11 cellular contexts compared by ENCODE assay signal in genomic region chr7:150567846-150568245, GRCh38. TPM values are rescaled to one million over a fixed set of nuclear protein-coding genes. Genes with fewer than 3 reads are reported as not detected.
A peak's percentile ranks its signal among the peaks of the same experiment; 100 is the strongest.
DNase-seq lines count a peak whose midpoint lies in the region; ATAC-seq and TF ChIP-seq lines count a peak whose summit lies in the region.
"Had no signal": no experiment of that assay in that cellular context is flagged by ENCODE, and none has a peak within 500 bp of the region (broad histone marks: within the 10 kb centered on the region; RNA-seq: fewer than 3 reads in every experiment).

No MANE protein-coding gene starts in this region.

- intact Hi-C loops in ascending aorta (cut with DNase I) = no loop called here
- intact Hi-C loops in lower lobe of right lung (cut with DNase I) = no loop called here
- intact Hi-C loops in testis (cut with DNase I; ENCODE audit: low total_unique reads) = no loop called here

- DNase-seq in activated CD4-positive, CD25-positive, alpha-beta regulatory T cell (lab: John Stamatoyannopoulos, UW) = no peak
- DNase-seq in ascending aorta (ENCODE audit: low spot score in 2 of 2) (no peak), lower lobe of right lung (no peak), testis (no peak)
- DNase-seq: activated effector memory CD4-positive, alpha-beta T cell treated with Interleukin-2 at 50 U/mL for 16 hours; NCI-H1105 had no signal

- H3K9me3 ChIP-seq in ascending aorta = no peaks in the 10 kb centered on the region
- peaks cover 3% of the 10 kb centered on the region for H3K9me3 ChIP-seq in lower lobe of right lung
- H3K9me3 ChIP-seq in testis = no peaks in the 10 kb centered on the region

- H3K4me1 ChIP-seq in ascending aorta (no peaks in the 10 kb centered on the region), lower lobe of right lung (peaks cover 21% of the 10 kb centered on the region), testis (no peaks in the 10 kb centered on the region)

- H3K36me3 ChIP-seq in ascending aorta (peaks cover 0 to 11% of the 10 kb centered on the region in 2 donors), lower lobe of right lung (peaks cover 23% of the 10 kb centered on the region), testis (ENCODE audit: low read depth, missing control alignments) (no peaks in the 10 kb centered on the region)

- H3K27me3 ChIP-seq in ascending aorta = no peaks in the 10 kb centered on the region
- H3K27me3 ChIP-seq in lower lobe of right lung (ENCODE audit: low read depth) = no peaks in the 10 kb centered on the region
- H3K27me3 ChIP-seq in testis = no peaks in the 10 kb centered on the region

- peak; percentile 34 to 37 for ATAC-seq in activated CD4-positive, CD25-positive, alpha-beta regulatory T cell treated with anti-CD3 and anti-CD28 coated beads, Interleukin-2, amount 50 U/mL, for 24 hours
- peak; percentile 5 to 48 for ATAC-seq in lower lobe of right lung
- no peak for ATAC-seq in HG03045 (IDR thresholded peaks at IDR 0.05; ENCODE audit: unreplicated experiment)
- no peak for ATAC-seq in GM21576 (IDR thresholded peaks at IDR 0.05; ENCODE audit: unreplicated experiment)
- ATAC-seq in HG03108 (IDR thresholded peaks at IDR 0.05; ENCODE audit: unreplicated experiment) = no peak

- TF ChIP-seq CTCF in ascending aorta (IDR thresholded peaks at IDR 0.05) = no peak
- no peak for TF ChIP-seq CTCF in lower lobe of right lung (IDR thresholded peaks at IDR 0.05)
- no peak for TF ChIP-seq CTCF in testis (IDR thresholded peaks at IDR 0.05)

- H3K4me3 ChIP-seq in ascending aorta = peak overlapping the region; percentile 27 to 37
- H3K4me3 ChIP-seq in lower lobe of right lung = peak overlapping the region; percentile 58
- H3K4me3 ChIP-seq in testis = peak overlapping the region; percentile 0 to 30

- TF ChIP-seq POLR2A in testis (IDR thresholded peaks at IDR 0.05) = no peak

- 52 to 54% methylated on average over 3 of the region's 3 CpGs for WGBS in testis, 2 donors

- H3K27ac ChIP-seq in ascending aorta = no peak overlapping the region
- H3K27ac ChIP-seq in lower lobe of right lung = peak overlapping the region; percentile 82
- no peak overlapping the region for H3K27ac ChIP-seq in testis
- H3K27ac ChIP-seq: 22Rv1 had no signal

RNA-seq across cellular contexts. Expression of gene GIMAP4, which starts 0.7 kb away (rescaled TPM):
- total RNA-seq in ascending aorta = 29.5 TPM
- total RNA-seq in lower lobe of right lung = 95.7 TPM
- 1 to 10 TPM; 5.8 to 6.2 TPM for total RNA-seq in testis
- polyA plus RNA-seq in testis (ENCODE audit: insufficient read depth, low read depth, low replicate concordance) = 13.3 TPM

RNA-seq across cellular contexts. Expression of gene GIMAP7, which starts 53.2 kb away (rescaled TPM):
- total RNA-seq in ascending aorta (9.4 TPM), lower lobe of right lung (49.4 TPM), testis (1 to 10 TPM; 3.1 to 7.4 TPM)
- 3.4 TPM for polyA plus RNA-seq in testis (ENCODE audit: insufficient read depth, low read depth, low replicate concordance)

Comparison
In these comparisons a context has a peak if more than half of its experiments do, and no peak if none do; other contexts are left out.
1. ATAC-seq: peak in activated CD4-positive, CD25-positive, alpha-beta regulatory T cell treated with anti-CD3 and anti-CD28 coated beads, Interleukin-2, amount 50 U/mL, for 24 hours (2 of 2) and lower lobe of right lung (2 of 2); none in HG03045 (single experiment), GM21576 (single experiment) and HG03108 (single experiment).
2. Peak in every context shown above with its lines, with median percentiles within 50 percentile points of each other: H3K4me3 ChIP-seq.